Comparison of ENCODE assay signal across 11 cellular contexts in the genomic region with DNA sequence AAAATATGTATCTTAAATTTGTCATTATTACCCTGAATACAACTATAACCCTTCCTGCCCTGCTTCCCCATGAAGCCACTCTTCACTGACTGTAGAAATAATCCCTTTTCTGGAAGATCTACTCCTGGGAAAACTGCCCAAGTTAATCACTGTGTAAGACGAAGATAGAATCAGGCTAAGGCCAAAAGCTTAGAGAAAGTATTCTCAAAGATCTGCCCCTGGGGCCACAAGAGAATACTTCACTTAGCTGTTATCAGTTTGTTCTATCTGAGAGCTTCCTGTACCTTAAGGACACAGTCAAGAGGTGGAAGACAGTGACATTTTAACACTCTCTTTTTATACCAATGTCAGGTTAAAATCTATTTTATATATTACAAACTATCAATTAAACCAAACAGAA. TPM values are rescaled to one million over a fixed set of nuclear protein-coding genes. Genes with fewer than 3 reads are reported as not detected.
DNase-seq lines count a peak whose midpoint lies in the region; ATAC-seq and TF ChIP-seq lines count a peak whose summit lies in the region.
"Had no signal": no experiment of that assay in that cellular context is flagged by ENCODE, and none has a peak within 500 bp of the region (broad histone marks: within the 10 kb centered on the region; RNA-seq: fewer than 3 reads in every experiment).

No MANE protein-coding gene starts in this region.

- H3K4me1 ChIP-seq in IMR-90 (ENCODE audit: control insufficient read depth, insufficient read depth, low read length), result peaks cover 10% of the 10 kb centered on the region
- peaks cover 17% of the 10 kb centered on the region for H3K4me1 ChIP-seq in psoas muscle

- no peaks in the 10 kb centered on the region for H3K27me3 Mint-ChIP-seq in activated CD8-positive, alpha-beta T cell treated with anti-CD3 and anti-CD28 coated beads for 36 hours

- in situ Hi-C loops in IMR-90 (cut with MboI; ENCODE audit: low sequenced_read_pairs), result loop anchor here (25.0 kb wide), 1 partner anchor 1613 kb away; no protein-coding TSS in a partner anchor

- no peak for TF ChIP-seq RAD21 in IMR-90 (IDR thresholded peaks at IDR 0.05; ENCODE audit: low read length)

- H3K4me3 ChIP-seq in IMR-90 (ENCODE audit: insufficient read depth, low read depth, low read length) (no peak overlapping the region), fibroblast of the aortic adventitia (ENCODE audit: low read depth, low read length) (no peak overlapping the region), psoas muscle (no peak overlapping the region)
- H3K4me3 ChIP-seq: coronary artery had no signal

- TF ChIP-seq CTCF in IMR-90 (conservative IDR thresholded peaks at IDR 0.05; ENCODE audit: low read depth, low read length) (no peak), fibroblast of the aortic adventitia (IDR thresholded peaks at IDR 0.05; ENCODE audit: insufficient read depth, low read length) (no peak), psoas muscle (IDR thresholded peaks at IDR 0.05) (no peak)
- TF ChIP-seq CTCF in activated CD8-positive, alpha-beta T cell treated with anti-CD3 and anti-CD28 coated beads for 36 hours (IDR thresholded peaks at IDR 0.05), result no peak

- H4K20me1 ChIP-seq in IMR-90 (ENCODE audit: insufficient read depth, low read length), result no peaks in the 10 kb centered on the region

- no peak overlapping the region for H2AK5ac ChIP-seq in IMR-90 (ENCODE audit: low read depth, low read length)

- H3K14ac ChIP-seq in IMR-90 (replicated peaks; ENCODE audit: low read depth, low read length), result peak overlapping the region; percentile 24; the same call in 1 of the 2 replicates

- peak; percentile 55 for DNase-seq in IMR-90
- DNase-seq in activated CD8-positive, alpha-beta T cell treated with anti-CD3 and anti-CD28 coated beads for 36 hours, result no peak
- DNase-seq in fibroblast of the aortic adventitia (ENCODE audit: low read depth), result peak; percentile 76
- DNase-seq in psoas muscle, result no peak
- DNase-seq in COR-L47 (lab: John Stamatoyannopoulos, UW), result no peak
- no peak for DNase-seq in GM19240 (ENCODE audit: insufficient read length, low spot score)
- no peak for DNase-seq in head of caudate nucleus
- DNase-seq: NCI-H2029 treated with DMSO at 0.1 percent for 48 hours, posterior cingulate gyrus had no signal

- 0 out of 2 replicates have a peak overlapping the region, but pooled peaks have one; percentile 1 for H2BK120ac ChIP-seq in IMR-90 (ENCODE audit: low read depth, low read length)

- H3K27ac Mint-ChIP-seq in activated CD8-positive, alpha-beta T cell treated with anti-CD3 and anti-CD28 coated beads for 36 hours, result peak overlapping the region; percentile 82

- H4K8ac ChIP-seq in IMR-90 (ENCODE audit: low read depth in 2 of 2, low read length in 2 of 2), result peak overlapping the region; percentile 7 to 42; a peak in 1 of 4 replicates

- H2AK9ac ChIP-seq in IMR-90 (replicated peaks; ENCODE audit: low read depth, low read length, poor library complexity), result no peak overlapping the region

- peaks cover 50% of the 10 kb centered on the region for H3K36me3 Mint-ChIP-seq in activated CD8-positive, alpha-beta T cell treated with anti-CD3 and anti-CD28 coated beads for 36 hours (ENCODE audit: low read depth)

- H3K79me1 ChIP-seq in IMR-90 (ENCODE audit: low read depth in 1 of 2, low read length in 2 of 2), result peaks cover 20 to 48% of the 10 kb centered on the region in 2 experiments

- H3K27ac ChIP-seq in IMR-90 (ENCODE audit: insufficient read depth, low read length), result no peak overlapping the region
- peak overlapping the region; percentile 3 for H3K27ac ChIP-seq in psoas muscle

- peak overlapping the region; percentile 44; the same call in 1 of the 2 replicates for H3K23ac ChIP-seq in IMR-90 (ENCODE audit: low read depth, low read length)

- no peak for TF ChIP-seq POLR2A in IMR-90 (IDR thresholded peaks at IDR 0.05; ENCODE audit: low read depth, low read length)

- no peak overlapping the region; the same call in 1 of the 2 replicates for H3K4me2 ChIP-seq in IMR-90 (ENCODE audit: low read depth, low read length)

- intact Hi-C loops in IMR-90 (cut with micrococcal nuclease), result no loop called here
- intact Hi-C loops in activated CD8-positive, alpha-beta T cell treated with anti-CD3 and anti-CD28 coated beads for 36 hours (cut with micrococcal nuclease), result no loop called here
- intact Hi-C loops in psoas muscle (cut with DNase I), result no loop called here
- intact Hi-C loops in head of caudate nucleus (cut with DNase I), result no loop called here

- CTCF ChIA-PET in IMR-90 (lab: Yijun Ruan, JAX), result no interaction called here
- CTCF ChIA-PET in activated CD8-positive, alpha-beta T cell treated with anti-CD3 and anti-CD28 coated beads for 36 hours (lab: Charles Lee), result interaction anchor here (1.1 to 2.5 kb wide), 2 partner anchors 12 to 19 kb away, joined by 3 to 11 read pairs; no protein-coding TSS in a partner anchor

- no peaks in the 10 kb centered on the region for H3K9me3 ChIP-seq in IMR-90 (ENCODE audit: control insufficient read depth, insufficient read depth, low read length)
- H3K9me3 ChIP-seq in psoas muscle, result no peaks in the 10 kb centered on the region

- no peak overlapping the region for H3K4me3 Mint-ChIP-seq in activated CD8-positive, alpha-beta T cell treated with anti-CD3 and anti-CD28 coated beads for 36 hours

- peak overlapping the region; percentile 19; the same call in 1 of the 2 replicates for H3K9ac ChIP-seq in IMR-90 (ENCODE audit: low read depth, low read length)

- no CpG with 5 or more reads among the region's 1 CpG for WGBS in IMR-90 (ENCODE audit: extremely low coverage in 2 of 2, insufficient read length in 1 of 2), 2 experiments
- WGBS in psoas muscle, 3 donors, result 0 to 3% (median 2%) methylated on average over 1 of the region's 1 CpG

- H3K27me3 ChIP-seq in IMR-90 (ENCODE audit: control insufficient read depth, insufficient read depth, low read length) (no peaks in the 10 kb centered on the region), psoas muscle (ENCODE audit: insufficient read depth in 3 of 3, low read length in 2 of 3) (no peaks in the 10 kb centered on the region)

- H2BK15ac ChIP-seq in IMR-90 (ENCODE audit: low read depth, low read length), result no peak overlapping the region

- POLR2A ChIA-PET in IMR-90 (lab: Charles Lee; ENCODE audit: unreplicated experiment), result no interaction called here
- POLR2A ChIA-PET in activated CD8-positive, alpha-beta T cell treated with anti-CD3 and anti-CD28 coated beads for 36 hours (lab: Charles Lee), result interaction anchor here (0.6 to 0.8 kb wide), 2 partner anchors 23 to 780 kb away, joined by 3 read pairs; no protein-coding TSS in a partner anchor

- dilution Hi-C loops in IMR-90 (cut with HindIII; ENCODE audit: low sequenced_read_pairs, unreplicated experiment), result no loop called here

- no peaks in the 10 kb centered on the region for H3K9me3 Mint-ChIP-seq in activated CD8-positive, alpha-beta T cell treated with anti-CD3 and anti-CD28 coated beads for 36 hours

- no peak overlapping the region for H2BK20ac ChIP-seq in IMR-90 (ENCODE audit: low read depth, low read length)

- no peak overlapping the region for H3K56ac ChIP-seq in IMR-90 (ENCODE audit: extremely low read depth, insufficient read depth, low read length)

- BruUV-seq in IMR-90 (replicated peaks; lab: Mats Ljungman, UMichigan), result no TSS peak

- H3K36me3 ChIP-seq in IMR-90 (ENCODE audit: control insufficient read depth, insufficient read depth, low read length), result peaks cover 13% of the 10 kb centered on the region
- H3K36me3 ChIP-seq in psoas muscle (ENCODE audit: insufficient read depth in 1 of 2, low read depth in 1 of 2), result peaks cover 5 to 30% of the 10 kb centered on the region in 2 donors

- H2BK5ac ChIP-seq in IMR-90 (ENCODE audit: low read depth, low read length, poor library complexity, severe bottlenecking), result peak overlapping the region; percentile 88

- H3K4ac ChIP-seq in IMR-90 (ENCODE audit: low read depth, low read length), result 0 out of 2 replicates have a peak overlapping the region, but pooled peaks have one; percentile 55

- peak overlapping the region; percentile 82; the same call in 1 of the 2 replicates for H3K18ac ChIP-seq in IMR-90 (ENCODE audit: low read depth, low read length)

- no peak overlapping the region; the same call in 1 of the 2 replicates for H4K91ac ChIP-seq in IMR-90 (ENCODE audit: insufficient read depth, low read depth, low read length)

- ATAC-seq in IMR-90 (ENCODE audit: low read depth) (peak; percentile 4; the same call in 1 of the 2 replicates), psoas muscle (peak in 2 of 4 donors; percentile 38 to 71), GM19023 (IDR thresholded peaks at IDR 0.05; ENCODE audit: unreplicated experiment) (no peak)
- ATAC-seq in activated CD8-positive, alpha-beta T cell treated with anti-CD3 and anti-CD28 coated beads for 36 hours, result peak; percentile 49

- peaks cover 62% of the 10 kb centered on the region for H3K4me1 Mint-ChIP-seq in activated CD8-positive, alpha-beta T cell treated with anti-CD3 and anti-CD28 coated beads for 36 hours (ENCODE audit: low read depth)

- peak overlapping the region; percentile 60; the same call in 1 of the 2 replicates for H4K5ac ChIP-seq in IMR-90 (ENCODE audit: low read depth, low read length)

- H2AFZ ChIP-seq in IMR-90 (replicated peaks; ENCODE audit: low read length, poor library complexity), result no peak overlapping the region

- peaks cover 4% of the 10 kb centered on the region; the same call in 1 of the 2 replicates for H3K9me1 ChIP-seq in IMR-90 (ENCODE audit: insufficient read depth, low read length)

TF ChIP-seq in IMR-90, 13 proteins besides CTCF, POLR2A, EP300 and RAD21 (continues in another document):
- TF ChIP-seq MAZ (IDR thresholded peaks at IDR 0.05; ENCODE audit: borderline replicate concordance, low read depth, low read length) (no peak), NFE2L2 (IDR thresholded peaks at IDR 0.05; ENCODE audit: low read depth, low read length) (no peak), CHD1 (IDR thresholded peaks at IDR 0.05; ENCODE audit: low read depth, low read length) (no peak), CEBPB (IDR thresholded peaks at IDR 0.05; ENCODE audit: low read depth, low read length) (no peak), SMC3 (IDR thresholded peaks at IDR 0.05; ENCODE audit: low read depth, low read length) (no peak)

RNA-seq across cellular contexts. Expression of a gene that starts 33.8 kb away (rescaled TPM):
- 50.0 and 68.0 TPM in 2 replicates for total RNA-seq in IMR-90 (2012; rRNA removed)
- 44.9 and 57.0 TPM in 2 replicates for polyA plus RNA-seq in IMR-90 (2012; rRNA removed)
- 14.3 and 27.2 TPM in 2 replicates for polyA plus RNA-seq in IMR-90 (2012; cell fraction: cytosol; rRNA removed)
- polyA plus RNA-seq in IMR-90 (2012; cell fraction: nucleus; rRNA removed; ENCODE audit: low replicate concordance), result 8.4 and 77.6 TPM in 2 replicates
- total RNA-seq in activated CD8-positive, alpha-beta T cell treated with anti-CD3 and anti-CD28 coated beads for 36 hours, result 10 to 100 TPM; 77.5 to 87.5 TPM
- total RNA-seq in fibroblast of the aortic adventitia (ENCODE audit: low replicate concordance), result 35.2 and 42.9 TPM in 2 replicates
- 10 to 100 TPM in 3 of 4 donors, 1 to 10 TPM in 1; 8.8 to 17.8 (median 13.8) TPM for total RNA-seq in psoas muscle
- polyA plus RNA-seq in psoas muscle, result 10 to 100 TPM in 2 of 3 donors, 1 to 10 TPM in 1; 6.0 to 13.3 (median 13.2) TPM

Comparison
In these comparisons a context has a peak if more than half of its experiments do, and no peak if none do; other contexts are left out.
1. DNase-seq: peak in IMR-90 (single experiment) and fibroblast of the aortic adventitia (single experiment); none in activated CD8-positive, alpha-beta T cell treated with anti-CD3 and anti-CD28 coated beads for 36 hours (single experiment), psoas muscle (0 of 2), COR-L47 (single experiment), GM19240 (single experiment) and head of caudate nucleus (0 of 42).